ENCODE assay signal across 1 cellular context in genomic region chr11:3157381-3158130, GRCh38.
TF ChIP-seq lines count a peak whose summit lies in the region.

No MANE protein-coding gene starts in this region.

TF ChIP-seq in GM12878, 131 proteins besides CTCF, POLR2A, EP300 and RAD21:
- TF ChIP-seq WRNIP1 (IDR thresholded peaks at IDR 0.05; ENCODE audit: borderline replicate concordance, low read depth, low read length) (no peak), FOXK2 (IDR thresholded peaks at IDR 0.05) (no peak), MAX (IDR thresholded peaks at IDR 0.05; ENCODE audit: low read depth, low read length) (no peak), YBX1 (IDR thresholded peaks at IDR 0.05) (no peak), GATAD2B (conservative IDR thresholded peaks at IDR 0.05; ENCODE audit: low read depth) (no peak), ZBED1 (IDR thresholded peaks at IDR 0.05; ENCODE audit: borderline replicate concordance) (no peak), BHLHE40 (IDR thresholded peaks at IDR 0.05; ENCODE audit: borderline replicate concordance in 1 of 2, low read depth in 2 of 2, low read length in 1 of 2) (no peak), HDGF (IDR thresholded peaks at IDR 0.05) (no peak), NR2C1 (IDR thresholded peaks at IDR 0.05) (no peak), BRCA1 (IDR thresholded peaks at IDR 0.05; ENCODE audit: low read depth, low read length) (no peak), POU2F2 (IDR thresholded peaks at IDR 0.05; ENCODE audit: borderline replicate concordance, low read depth, low read length) (no peak)
